ENCODE assay signal across 19 cellular contexts in the genomic region with DNA sequence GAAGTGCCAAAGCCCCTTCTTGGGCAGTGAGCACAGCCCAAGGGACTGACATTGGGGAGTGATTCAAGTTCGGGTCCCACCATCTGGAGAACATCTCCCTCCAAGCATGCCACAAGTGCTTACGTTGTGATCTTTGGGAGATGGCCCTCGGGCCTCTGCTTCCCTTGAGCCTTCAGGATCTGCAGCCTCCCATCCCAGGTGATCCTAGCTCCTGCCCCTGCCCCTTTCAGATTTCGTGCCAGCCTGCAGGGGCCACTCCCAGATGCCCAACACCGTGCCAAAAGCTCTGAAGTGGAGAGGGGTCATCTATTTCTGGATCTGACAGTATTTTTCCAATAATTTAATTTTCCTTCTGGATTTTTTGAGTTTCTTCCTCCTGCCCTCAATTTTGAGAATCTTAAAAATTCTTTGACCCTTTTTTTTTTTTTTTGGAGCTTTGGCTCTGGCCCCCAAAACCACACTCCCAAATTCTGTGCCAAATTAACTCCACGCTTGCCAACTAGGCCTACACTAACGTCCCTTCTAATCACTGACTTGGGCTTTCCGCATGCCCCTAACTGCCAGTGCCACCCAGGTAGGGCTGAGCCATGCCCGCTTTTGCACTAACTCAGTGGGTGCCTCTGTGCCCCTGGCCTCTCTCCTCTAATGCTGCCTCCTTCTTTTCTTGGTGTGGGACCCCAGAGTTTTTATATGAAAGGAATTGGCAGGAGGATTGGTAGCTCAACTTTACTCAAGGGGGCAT. TPM values are rescaled to one million over a fixed set of nuclear protein-coding genes. Genes with fewer than 3 reads are reported as not detected.
DNase-seq lines count a peak whose midpoint lies in the region; ATAC-seq and TF ChIP-seq lines count a peak whose summit lies in the region.
"Had no signal": no experiment of that assay in that cellular context is flagged by ENCODE, and none has a peak within 500 bp of the region (broad histone marks: within the 10 kb centered on the region; RNA-seq: fewer than 3 reads in every experiment).

No MANE protein-coding gene starts in this region.

- no peaks in the 10 kb centered on the region for H3F3A ChIP-seq in PC-3 (ENCODE audit: low read length, unreplicated experiment)

- peaks cover 80% of the 10 kb centered on the region for H3K36me3 ChIP-seq in RWPE2 (ENCODE audit: low read depth)
- no peaks in the 10 kb centered on the region; the same call in 1 of the 2 replicates for H3K36me3 ChIP-seq in PC-3 (ENCODE audit: low read depth, low read length)

- H3K4me3 ChIP-seq in RWPE2 (ENCODE audit: severe bottlenecking), result no peak overlapping the region
- H3K4me3 ChIP-seq in dorsolateral prefrontal cortex, result no peak overlapping the region
- no peak overlapping the region for H3K4me3 ChIP-seq in PC-3 (ENCODE audit: low read length)
- H3K4me3 ChIP-seq: BLaER1, GM23338 had no signal

- H3K4me1 ChIP-seq in RWPE2 (ENCODE audit: insufficient read depth, poor library complexity, severe bottlenecking), result peaks cover 18% of the 10 kb centered on the region
- peaks cover 15% of the 10 kb centered on the region; the same call in 1 of the 2 replicates for H3K4me1 ChIP-seq in PC-3 (ENCODE audit: insufficient read depth, low read length)

- no peak overlapping the region for H3K4me3 Mint-ChIP-seq in nephron
- H3K4me3 Mint-ChIP-seq: GM23338 had no signal

- no peaks in the 10 kb centered on the region for H3K9me2 ChIP-seq in PC-3 (replicated peaks; ENCODE audit: low read length)

- no peaks in the 10 kb centered on the region for H3K9me3 Mint-ChIP-seq in nephron
- H3K9me3 Mint-ChIP-seq: GM23338 had no signal

- intact Hi-C loops in dorsolateral prefrontal cortex (cut with DNase I) (no loop called here), PC-3 (cut with micrococcal nuclease) (no loop called here)

- no peak for TF ChIP-seq CTCF in RWPE2 (IDR thresholded peaks at IDR 0.05; ENCODE audit: poor library complexity, severe bottlenecking)
- TF ChIP-seq CTCF in dorsolateral prefrontal cortex (IDR thresholded peaks at IDR 0.05 in 54 of 56, conservative IDR thresholded peaks at IDR 0.05 in 2 of 56; ENCODE audit: low read depth in 1 of 56, partially characterized antibody in 56 of 56), result no peak
- TF ChIP-seq CTCF in nephron (IDR thresholded peaks at IDR 0.05; ENCODE audit: unreplicated experiment in 3 of 3), result no peak
- TF ChIP-seq CTCF in PC-3 (conservative IDR thresholded peaks at IDR 0.05; ENCODE audit: low read depth, low read length), result no peak

- CTCF ChIA-PET in PC-3 (lab: Charles Lee), result no interaction called here

- ATAC-seq in RWPE2 (ENCODE audit: low read depth) (no peak), PC-3 (no peak), esophagus mucosa (no peak)
- ATAC-seq: GM23338 had no signal

- no peaks in the 10 kb centered on the region for H3K27me3 Mint-ChIP-seq in nephron (ENCODE audit: low read depth)

- no peaks in the 10 kb centered on the region for H3K27me3 ChIP-seq in RWPE2 (ENCODE audit: insufficient read depth, poor library complexity, severe bottlenecking)
- H3K27me3 ChIP-seq in dorsolateral prefrontal cortex, result no peaks in the 10 kb centered on the region
- no peaks in the 10 kb centered on the region for H3K27me3 ChIP-seq in PC-3 (ENCODE audit: low read length)
- H3K27me3 ChIP-seq: BLaER1 had no signal

- POLR2A ChIA-PET in PC-3 (lab: Charles Lee; ENCODE audit: unreplicated experiment), result interaction anchor here (0.7 kb wide), 1 partner anchor 1488 kb away, joined by 6 read pairs; no protein-coding TSS in a partner anchor

- H3K79me2 ChIP-seq in PC-3 (ENCODE audit: low read length), result no peaks in the 10 kb centered on the region

- peak overlapping the region in 2 of 3 experiments; percentile 10 to 92 for H3K27ac Mint-ChIP-seq in nephron
- H3K27ac Mint-ChIP-seq: GM23338 had no signal

- no peaks in the 10 kb centered on the region for H4K20me1 ChIP-seq in PC-3 (ENCODE audit: low read length)
- H4K20me1 ChIP-seq: BLaER1 had no signal

- no TSS peak for BruUV-seq in PC-3 (replicated peaks; lab: Mats Ljungman, UMichigan)

- DNase-seq in RWPE2 (ENCODE audit: low spot score) (no peak), dorsolateral prefrontal cortex (no peak), PC-3 (no peak), foreskin melanocyte (no peak)
- DNase-seq in stimulated activated naive CD4-positive, alpha-beta T cell treated with Interleukin-2 at 50 U/mL for 16 hours (lab: John Stamatoyannopoulos, UW), result no peak
- DNase-seq: GF-D8, KG1, NCI-H1092, NCI-H2227 treated with DMSO at 0.1 percent for 48 hours, NCI-H526, OCI-M1, SHP77 had no signal

- no peak overlapping the region for H2AFZ ChIP-seq in PC-3 (ENCODE audit: low read length)
- H2AFZ ChIP-seq: GM23338 had no signal

- peaks cover 57% of the 10 kb centered on the region for H3K4me1 Mint-ChIP-seq in nephron

- peak overlapping the region; percentile 37 for H3K27ac ChIP-seq in RWPE2 (ENCODE audit: poor library complexity, severe bottlenecking)
- peak overlapping the region in 52 of 59 donors; percentile 0 to 91 (median 80) for H3K27ac ChIP-seq in dorsolateral prefrontal cortex
- peak overlapping the region; percentile 67 for H3K27ac ChIP-seq in temporal lobe (ENCODE audit: low read depth, low read length)
- H3K27ac ChIP-seq in PC-3 (ENCODE audit: low read length), result no peak overlapping the region
- H3K27ac ChIP-seq: BLaER1 had no signal

- no peak overlapping the region for H3K4me2 ChIP-seq in PC-3 (ENCODE audit: low read length)
- H3K4me2 ChIP-seq: BLaER1, GM23338 had no signal

- H3K9ac ChIP-seq in PC-3 (ENCODE audit: low read length), result no peak overlapping the region
- H3K9ac ChIP-seq: BLaER1 had no signal

- peaks cover 65% of the 10 kb centered on the region for H3K36me3 Mint-ChIP-seq in nephron (ENCODE audit: low read depth)

- H3K9me3 ChIP-seq in RWPE2 (ENCODE audit: severe bottlenecking), result no peaks in the 10 kb centered on the region
- no peaks in the 10 kb centered on the region for H3K9me3 ChIP-seq in PC-3 (ENCODE audit: low read length)
- H3K9me3 ChIP-seq: BLaER1 had no signal

RNA-seq across cellular contexts. Expression of a gene that starts 25.3 kb away (rescaled TPM):
- total RNA-seq in dorsolateral prefrontal cortex (100 to 1,000 TPM in 117 of 120 experiments, 10 to 100 TPM in 3; 68.2 to 983 (median 256) TPM), temporal lobe (57.0 TPM), PC-3 (2014; rRNA removed) (36.1 and 37.1 TPM in 2 replicates), esophagus mucosa (9.3 TPM)

RNA-seq across cellular contexts. Expression of a gene that starts 46.7 kb away (rescaled TPM):
- total RNA-seq in dorsolateral prefrontal cortex, result not detected
- not detected for total RNA-seq in temporal lobe
- not detected in 2 replicates for total RNA-seq in PC-3 (2014; rRNA removed)
- total RNA-seq in esophagus mucosa, result 0.68 TPM
- total RNA-seq: GM23338, HT1080, MCF 10A had no signal
